In genomic region chr12:7856516-7856915, GRCh38 we compare ENCODE assay signal across 12 cellular contexts. TPM values are rescaled to one million over a fixed set of nuclear protein-coding genes. Genes with fewer than 3 reads are reported as not detected.
"Had no signal": no experiment of that assay in that cellular context is flagged by ENCODE, and none has a peak within 500 bp of the region (broad histone marks: within the 10 kb centered on the region; RNA-seq: fewer than 3 reads in every experiment).

No MANE protein-coding gene starts in this region.

- H3K4me1 ChIP-seq: thyroid gland had no signal

- H3K27ac ChIP-seq: esophagus squamous epithelium, heart right ventricle, right atrium auricular region, thyroid gland had no signal

- DNase-seq: activated CD4-positive, alpha-beta T cell treated with anti-CD3 and anti-CD28 coated beads for 48 hours; dermis blood vessel endothelial cell; esophagus squamous epithelium; foreskin melanocyte; heart right ventricle; small intestine; T-helper 1 cell; thyroid gland had no signal

- H3K9me3 ChIP-seq: esophagus squamous epithelium, heart right ventricle, right atrium auricular region, thyroid gland had no signal

- FAIRE-seq: small intestine, urothelium cell line had no signal

- H3K27me3 ChIP-seq: right atrium auricular region, thyroid gland had no signal

- ATAC-seq: heart right ventricle; stimulated activated effector memory CD8-positive, alpha-beta T cell treated with anti-CD3 and anti-CD28 coated beads, Interleukin-12 subunit alpha, Interleukin-12 subunit beta, amount 100 ng/mL, for 72 hours had no signal

- H3K4me3 ChIP-seq: esophagus squamous epithelium, heart right ventricle, right atrium auricular region, thyroid gland had no signal

- H3K36me3 ChIP-seq: esophagus squamous epithelium, heart right ventricle, right atrium auricular region, thyroid gland had no signal

RNA-seq across cellular contexts. Expression of gene SLC2A14, which starts 16.2 kb away (rescaled TPM):
- total RNA-seq: dermis blood vessel endothelial cell, esophagus squamous epithelium, kidney epithelial cell, right atrium auricular region had no signal
- polyA plus RNA-seq: heart right ventricle had no signal
